Comparison of ENCODE assay signal across 9 cellular contexts in the genomic region with DNA sequence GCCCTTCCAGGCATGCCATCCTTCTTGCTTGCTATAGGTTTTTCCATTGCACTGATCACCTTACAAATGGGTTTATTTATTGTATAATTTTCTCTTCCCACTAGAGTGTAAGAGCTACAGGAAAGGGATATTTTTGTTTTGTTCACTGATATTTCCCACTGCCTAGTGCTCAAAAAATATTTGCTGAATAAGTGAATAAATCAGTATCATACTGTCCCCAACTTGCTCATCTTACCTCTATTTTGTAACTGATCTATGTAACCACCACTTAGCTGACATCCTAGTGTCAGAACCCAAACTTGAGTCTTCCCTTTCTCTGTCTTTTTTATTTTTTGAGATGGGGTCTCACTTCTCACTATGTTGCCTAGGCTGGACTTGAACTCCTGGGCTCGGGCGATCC.
"Had no signal": no experiment of that assay in that cellular context is flagged by ENCODE, and none has a peak within 500 bp of the region (broad histone marks: within the 10 kb centered on the region; RNA-seq: fewer than 3 reads in every experiment).

No MANE protein-coding gene starts in this region.

- ATAC-seq: GM23338, HCT116 had no signal

- FAIRE-seq: H1, H54 had no signal

- H3K27ac Mint-ChIP-seq: GM23338, HFFc6, IgD-negative memory B cell had no signal

- H3K9me3 ChIP-seq: HAP-1 had no signal

- DNase-seq: HFFc6, KG1 had no signal

- H3K27ac ChIP-seq: HL-60 had no signal

- H3K4me1 ChIP-seq: HAP-1 had no signal

- H3K4me3 ChIP-seq: GM23338, HAP-1 had no signal

- H3K4me2 ChIP-seq: GM23338 had no signal

- H3K36me3 Mint-ChIP-seq: IgD-negative memory B cell had no signal

- H2AFZ ChIP-seq: GM23338 had no signal

- H3K36me3 ChIP-seq: HAP-1 had no signal

- H3K4me3 Mint-ChIP-seq: GM23338, HFFc6, IgD-negative memory B cell had no signal

- H3K9me3 Mint-ChIP-seq: GM23338, HFFc6 had no signal
